ENCODE assay signal across 13 cellular contexts in the genomic region with DNA sequence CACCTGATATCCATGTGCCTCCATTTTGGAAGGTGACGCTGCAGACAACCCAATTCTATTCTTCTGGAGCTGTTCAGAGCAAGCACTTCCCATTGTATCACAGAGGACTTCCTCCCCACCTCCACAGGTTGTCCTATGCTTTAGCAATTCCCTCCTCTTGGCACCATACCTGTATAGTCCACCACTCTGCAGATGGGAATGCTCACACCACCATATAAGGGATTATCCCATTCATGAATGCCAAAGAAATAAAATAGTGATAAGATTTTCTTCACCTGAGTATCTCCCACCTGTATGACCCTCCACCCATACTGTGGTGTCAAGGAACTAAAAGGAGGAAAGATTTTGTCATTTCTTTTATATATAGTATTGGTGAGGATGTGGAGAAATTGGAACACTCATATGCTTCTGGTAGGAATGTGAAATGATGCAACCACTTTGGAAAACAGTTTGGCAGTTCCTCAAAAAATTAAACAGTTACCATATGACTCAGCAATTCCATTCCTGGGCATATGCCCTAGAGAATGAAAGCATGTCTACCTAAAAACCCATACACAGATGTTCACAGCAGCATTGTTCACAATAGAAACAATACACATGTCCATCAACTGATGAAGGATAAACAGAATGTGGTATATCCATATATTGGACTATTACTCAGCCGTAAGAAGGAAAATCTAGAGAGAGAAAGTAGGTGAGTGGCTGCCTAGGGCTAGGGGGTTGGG.
DNase-seq lines count a peak whose midpoint lies in the region; ATAC-seq and TF ChIP-seq lines count a peak whose summit lies in the region.
"Had no signal": no experiment of that assay in that cellular context is flagged by ENCODE, and none has a peak within 500 bp of the region (broad histone marks: within the 10 kb centered on the region; RNA-seq: fewer than 3 reads in every experiment).

No MANE protein-coding gene starts in this region.

- H3K27me3 ChIP-seq in upper lobe of right lung (no peaks in the 10 kb centered on the region), testis (no peaks in the 10 kb centered on the region)

- H3K4me1 Mint-ChIP-seq in activated CD4-positive, alpha-beta T cell treated with anti-CD3 and anti-CD28 coated beads for 36 hours, result no peaks in the 10 kb centered on the region
- H3K4me1 Mint-ChIP-seq: B cell had no signal

- H3K27me3 Mint-ChIP-seq in activated CD4-positive, alpha-beta T cell treated with anti-CD3 and anti-CD28 coated beads for 36 hours, result no peaks in the 10 kb centered on the region

- no peaks in the 10 kb centered on the region for H3K36me3 Mint-ChIP-seq in activated CD4-positive, alpha-beta T cell treated with anti-CD3 and anti-CD28 coated beads for 36 hours (ENCODE audit: low read depth)

- WGBS in testis, 2 donors, result 95 to 97% methylated on average over 2 of the region's 2 CpGs

- H3K4me1 ChIP-seq in upper lobe of right lung (no peaks in the 10 kb centered on the region), testis (no peaks in the 10 kb centered on the region)

- CTCF ChIA-PET in activated CD4-positive, alpha-beta T cell treated with anti-CD3 and anti-CD28 coated beads for 36 hours (lab: Charles Lee), result no interaction called here

- no peak overlapping the region for H3K4me3 ChIP-seq in fibroblast of mammary gland (ENCODE audit: control insufficient read depth, low read depth, low read length)
- no peak overlapping the region for H3K4me3 ChIP-seq in upper lobe of right lung
- H3K4me3 ChIP-seq in testis, result no peak overlapping the region

- TF ChIP-seq CTCF in fibroblast of mammary gland (conservative IDR thresholded peaks at IDR 0.05; ENCODE audit: control insufficient read depth, insufficient read depth, low read depth, low read length) (no peak), upper lobe of right lung (IDR thresholded peaks at IDR 0.05) (no peak), testis (IDR thresholded peaks at IDR 0.05) (no peak)

- DNase-seq in NOMO-1 treated with DMSO at 0.1 percent for 48 hours (lab: John Stamatoyannopoulos, UW; ENCODE audit: unreplicated experiment) (peak; percentile 20), NOMO-1 treated with dmso at 0.1 percent for 144 hours (lab: John Stamatoyannopoulos, UW; ENCODE audit: unreplicated experiment) (no peak), RPMI7951 (ENCODE audit: low read depth) (peak; percentile 66), fibroblast of mammary gland (ENCODE audit: low read depth) (peak; percentile 87), upper lobe of right lung (no peak), testis (no peak)
- no peak for DNase-seq in activated CD4-positive, alpha-beta T cell treated with anti-CD3 and anti-CD28 coated beads for 36 hours
- DNase-seq: NCI-H524 treated with DMSO at 0.1 percent for 48 hours, nucleus accumbens had no signal

- POLR2A ChIA-PET in activated CD4-positive, alpha-beta T cell treated with anti-CD3 and anti-CD28 coated beads for 36 hours (lab: Charles Lee), result no interaction called here

- H3K4me3 Mint-ChIP-seq in activated CD4-positive, alpha-beta T cell treated with anti-CD3 and anti-CD28 coated beads for 36 hours, result no peak overlapping the region
- H3K4me3 Mint-ChIP-seq: B cell; dendritic cell treated with granulocyte-macrophage colony-stimulating factor and Interleukin-4, amounts not matched to agents 40 ng/mL and 50 ng/mL, for 4 days; T-helper 1 cell treated with Interleukin-12 subunit alpha and Interleukin-12 subunit beta and Interleukin-4 antibody, amounts not matched to agents 30 μg/mL and 1 μg/mL, for 36 hours had no signal

- peak; percentile 40 for ATAC-seq in upper lobe of right lung
- no peak for ATAC-seq in activated CD4-positive, alpha-beta T cell treated with anti-CD3 and anti-CD28 coated beads for 36 hours
- no peak for ATAC-seq in GM19023 (IDR thresholded peaks at IDR 0.05; ENCODE audit: unreplicated experiment)

- H3K27ac ChIP-seq in upper lobe of right lung (no peak overlapping the region), testis (no peak overlapping the region)

- no peak for TF ChIP-seq POLR2A in testis (IDR thresholded peaks at IDR 0.05)

- intact Hi-C loops in upper lobe of right lung (cut with DNase I), result no loop called here
- intact Hi-C loops in testis (cut with DNase I; ENCODE audit: low total_unique reads), result no loop called here
- intact Hi-C loops in activated CD4-positive, alpha-beta T cell treated with anti-CD3 and anti-CD28 coated beads for 36 hours (cut with DNase I, micrococcal nuclease), result no loop called here

- H3K9me3 ChIP-seq in upper lobe of right lung, result no peaks in the 10 kb centered on the region
- H3K9me3 ChIP-seq in testis, result no peaks in the 10 kb centered on the region

- no peaks in the 10 kb centered on the region for H3K9me3 Mint-ChIP-seq in activated CD4-positive, alpha-beta T cell treated with anti-CD3 and anti-CD28 coated beads for 36 hours (ENCODE audit: low read depth)
- H3K9me3 Mint-ChIP-seq: dendritic cell treated with granulocyte-macrophage colony-stimulating factor and Interleukin-4, amounts not matched to agents 40 ng/mL and 50 ng/mL, for 4 days; T-helper 1 cell treated with Interleukin-12 subunit alpha and Interleukin-12 subunit beta and Interleukin-4 antibody, amounts not matched to agents 30 μg/mL and 1 μg/mL, for 36 hours had no signal

- no peaks in the 10 kb centered on the region for H3K36me3 ChIP-seq in upper lobe of right lung
- no peaks in the 10 kb centered on the region for H3K36me3 ChIP-seq in testis (ENCODE audit: low read depth, missing control alignments)

- no peak overlapping the region for H3K27ac Mint-ChIP-seq in activated CD4-positive, alpha-beta T cell treated with anti-CD3 and anti-CD28 coated beads for 36 hours
- H3K27ac Mint-ChIP-seq: B cell; dendritic cell treated with granulocyte-macrophage colony-stimulating factor and Interleukin-4, amounts not matched to agents 40 ng/mL and 50 ng/mL, for 4 days; T-helper 1 cell treated with Interleukin-12 subunit alpha and Interleukin-12 subunit beta and Interleukin-4 antibody, amounts not matched to agents 30 μg/mL and 1 μg/mL, for 36 hours had no signal

Comparison
In these comparisons a context has a peak if more than half of its experiments do, and no peak if none do; other contexts are left out.
1. DNase-seq: peak in NOMO-1 treated with DMSO at 0.1 percent for 48 hours (single experiment), RPMI7951 (single experiment) and fibroblast of mammary gland (single experiment); none in NOMO-1 treated with dmso at 0.1 percent for 144 hours (single experiment), upper lobe of right lung (single experiment), testis (single experiment) and activated CD4-positive, alpha-beta T cell treated with anti-CD3 and anti-CD28 coated beads for 36 hours (single experiment).